In the genomic region with DNA sequence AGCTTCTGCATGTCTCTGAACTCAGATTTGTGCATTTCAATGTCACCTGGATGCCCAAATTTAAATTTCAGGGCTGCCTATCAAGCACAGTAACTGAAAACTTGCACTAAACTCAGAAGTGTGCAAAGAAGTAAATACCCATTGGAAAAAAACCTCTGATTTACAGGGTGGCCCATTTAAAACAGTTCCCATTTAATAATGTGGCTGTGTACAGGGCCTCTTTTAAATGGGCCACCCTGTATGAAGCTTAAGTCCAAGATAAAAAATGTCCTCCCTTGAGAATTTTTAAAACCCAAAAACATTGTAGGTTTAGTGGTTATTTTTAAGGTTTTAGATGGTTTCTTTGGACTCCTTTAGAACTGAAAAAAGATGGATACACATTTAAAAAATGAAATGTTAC, we compare ENCODE assay signal across 11 cellular contexts.
"Had no signal": no experiment of that assay in that cellular context is flagged by ENCODE, and none has a peak within 500 bp of the region (broad histone marks: within the 10 kb centered on the region; RNA-seq: fewer than 3 reads in every experiment).

No MANE protein-coding gene starts in this region.

- H3K9me3 ChIP-seq: adrenal gland, ascending aorta, body of pancreas, breast epithelium had no signal

- H3K36me3 ChIP-seq: adrenal gland, ascending aorta, brain microvascular endothelial cell, breast epithelium, cardiac muscle cell had no signal

- H3K27ac ChIP-seq: adrenal gland, ascending aorta, body of pancreas, brain microvascular endothelial cell, breast epithelium, cardiac muscle cell had no signal

- H3K4me3 ChIP-seq: adrenal gland, ascending aorta, body of pancreas, breast epithelium, cardiac muscle cell had no signal

- ATAC-seq: activated naive CD4-positive, alpha-beta T cell treated with anti-CD3 and anti-CD28 coated beads, Interleukin-2, amount 50 U/mL, for 72 hours; activated naive CD8-positive, alpha-beta T cell treated with anti-CD3 and anti-CD28 coated beads, Interleukin-2, amount 50 U/mL, for 24 hours; activated T-cell treated with anti-CD3 and anti-CD28 coated beads, Interleukin-2, amount 50 U/mL, for 4 hours; activated T-cell treated with anti-CD3 and anti-CD28 coated beads, Interleukin-2, amount 50 U/mL, for 72 hours; activated T-helper 17 cell treated with anti-CD3 and anti-CD28 coated beads, Interleukin-2, amount 50 U/mL, for 72 hours; body of pancreas had no signal

- H3K4me1 ChIP-seq: adrenal gland, ascending aorta, body of pancreas, breast epithelium had no signal
